8 cellular contexts compared by ENCODE assay signal in the genomic region with DNA sequence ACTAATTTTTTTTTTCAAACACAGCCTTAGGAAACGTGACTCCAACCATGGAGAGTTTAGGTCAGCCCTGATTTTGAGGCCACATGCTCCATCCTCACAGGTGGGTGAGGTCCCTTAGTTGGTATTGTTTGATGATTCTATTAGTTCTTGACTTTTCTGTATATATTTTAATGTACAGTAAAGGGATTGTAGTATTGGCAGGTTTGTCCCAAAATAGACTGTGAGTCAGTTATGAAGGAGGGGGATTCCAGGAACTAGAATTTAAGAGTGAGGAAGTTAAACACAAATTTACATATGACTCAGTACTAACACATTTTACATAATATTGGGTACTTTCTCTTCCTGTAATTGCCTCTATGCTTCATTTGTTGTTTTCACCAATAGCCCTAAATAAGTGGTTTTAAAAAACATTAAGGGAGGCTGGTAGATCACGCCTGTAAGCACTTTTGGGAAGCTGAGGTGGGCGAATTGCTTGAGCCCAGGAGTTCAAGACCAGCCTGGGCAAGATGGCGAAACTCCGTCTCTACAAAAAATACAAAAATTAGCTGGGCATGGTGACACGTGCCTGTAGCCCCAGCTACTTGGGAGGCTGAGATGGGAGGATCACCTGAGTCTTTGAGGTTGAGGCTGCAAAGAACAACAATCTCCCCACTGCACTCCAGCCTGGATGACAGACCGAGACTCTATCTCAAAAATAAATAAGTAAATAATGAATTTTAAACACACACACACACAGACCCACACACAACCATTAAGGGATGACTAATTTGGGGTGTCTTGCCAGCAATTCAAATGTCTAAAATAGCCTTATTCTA.
DNase-seq lines count a peak whose midpoint lies in the region; ATAC-seq and TF ChIP-seq lines count a peak whose summit lies in the region.

No MANE protein-coding gene starts in this region.

- H3K36me3 ChIP-seq in PC-3 (ENCODE audit: low read depth, low read length) (no peaks in the 10 kb centered on the region), ovary (no peaks in the 10 kb centered on the region)

- intact Hi-C loops in PC-3 (cut with micrococcal nuclease), result loop anchor here (2.0 kb wide), 1 partner anchor 201 kb away; no protein-coding TSS in a partner anchor
- intact Hi-C loops in ovary (cut with DNase I), result loop anchor here in 1 of 4 donors (10.0 kb wide), 1 partner anchor 51 kb away; no protein-coding TSS in a partner anchor

- peaks cover 46% of the 10 kb centered on the region for H3K4me1 Mint-ChIP-seq in activated CD4-positive, alpha-beta T cell treated with anti-CD3 and anti-CD28 coated beads, Interleukin-2, amount 10 ng/mL, durations not matched to agents 7 days and 5 days

- no peaks in the 10 kb centered on the region for H3K79me2 ChIP-seq in PC-3 (ENCODE audit: low read length)

- H3K9me3 ChIP-seq in PC-3 (ENCODE audit: low read length), result no peaks in the 10 kb centered on the region
- H3K9me3 ChIP-seq in ovary, result no peaks in the 10 kb centered on the region

- no peak for DNase-seq in activated CD4-positive, alpha-beta T cell treated with anti-CD3 and anti-CD28 coated beads, Interleukin-2, amount 10 ng/mL, durations not matched to agents 7 days and 5 days
- DNase-seq in activated CD4-positive, alpha-beta T cell treated with anti-CD3 and anti-CD28 coated beads for 48 hours, result no peak
- DNase-seq in PC-3 (peak; percentile 56), epithelial cell of proximal tubule (ENCODE audit: low read depth) (peak; percentile 64), foreskin melanocyte (no peak), ovary (no peak), hypothalamus (lab: John Stamatoyannopoulos, UW) (no peak)

- H2AFZ ChIP-seq in PC-3 (ENCODE audit: low read length), result 0 out of 2 replicates have a peak overlapping the region, but pooled peaks have one; percentile 17

- CTCF ChIA-PET in activated CD4-positive, alpha-beta T cell treated with anti-CD3 and anti-CD28 coated beads, Interleukin-2, amount 10 ng/mL, durations not matched to agents 7 days and 5 days (lab: Charles Lee), result no interaction called here
- CTCF ChIA-PET in PC-3 (lab: Charles Lee), result interaction anchor here (0.7 kb wide), 1 partner anchor 1025 kb away, joined by 4 read pairs; no protein-coding TSS in a partner anchor

- H3K4me3 Mint-ChIP-seq in activated CD4-positive, alpha-beta T cell treated with anti-CD3 and anti-CD28 coated beads, Interleukin-2, amount 10 ng/mL, durations not matched to agents 7 days and 5 days, result no peak overlapping the region

- peak overlapping the region; percentile 48; the same call in 1 of the 2 replicates for H3K9ac ChIP-seq in PC-3 (ENCODE audit: low read length)

- POLR2A ChIA-PET in activated CD4-positive, alpha-beta T cell treated with anti-CD3 and anti-CD28 coated beads, Interleukin-2, amount 10 ng/mL, durations not matched to agents 7 days and 5 days (lab: Charles Lee), result no interaction called here
- POLR2A ChIA-PET in PC-3 (lab: Charles Lee; ENCODE audit: unreplicated experiment), result no interaction called here

- peak overlapping the region; percentile 32 for H3K4me2 ChIP-seq in PC-3 (ENCODE audit: low read length)

- TF ChIP-seq POLR2A in ovary (IDR thresholded peaks at IDR 0.05), result no peak

- WGBS in ovary, 3 donors, result 87 to 92% (median 88%) methylated on average over 7 of the region's 7 CpGs

- no peaks in the 10 kb centered on the region for H4K20me1 ChIP-seq in PC-3 (ENCODE audit: low read length)

- no TSS peak for BruUV-seq in PC-3 (replicated peaks; lab: Mats Ljungman, UMichigan)

- ATAC-seq in HG02840 (IDR thresholded peaks at IDR 0.05; ENCODE audit: low FRiP score, unreplicated experiment) (peak; percentile 94), PC-3 (peak; percentile 96)

- no peaks in the 10 kb centered on the region for H3K27me3 ChIP-seq in PC-3 (ENCODE audit: low read length)
- H3K27me3 ChIP-seq in ovary, result no peaks in the 10 kb centered on the region

- no peaks in the 10 kb centered on the region for H3F3A ChIP-seq in PC-3 (ENCODE audit: low read length, unreplicated experiment)

- H3K27ac ChIP-seq in PC-3 (ENCODE audit: low read length) (peak overlapping the region; percentile 76), ovary (no peak overlapping the region)

- TF ChIP-seq EP300 in ovary (IDR thresholded peaks at IDR 0.05), result no peak

- H3K4me3 ChIP-seq in PC-3 (ENCODE audit: low read length) (no peak overlapping the region), epithelial cell of proximal tubule (ENCODE audit: low read depth, low read length) (no peak overlapping the region), ovary (no peak overlapping the region)

- H3K4me1 ChIP-seq in PC-3 (ENCODE audit: insufficient read depth, low read length) (peaks cover 13% of the 10 kb centered on the region), ovary (ENCODE audit: insufficient read depth) (peaks cover 4% of the 10 kb centered on the region)

- H3K36me3 Mint-ChIP-seq in activated CD4-positive, alpha-beta T cell treated with anti-CD3 and anti-CD28 coated beads, Interleukin-2, amount 10 ng/mL, durations not matched to agents 7 days and 5 days (ENCODE audit: low read depth), result peaks cover 11% of the 10 kb centered on the region

- H3K9me3 Mint-ChIP-seq in activated CD4-positive, alpha-beta T cell treated with anti-CD3 and anti-CD28 coated beads, Interleukin-2, amount 10 ng/mL, durations not matched to agents 7 days and 5 days, result peaks cover 6% of the 10 kb centered on the region

- H3K9me2 ChIP-seq in PC-3 (replicated peaks; ENCODE audit: low read length), result no peaks in the 10 kb centered on the region

- H3K27ac Mint-ChIP-seq in activated CD4-positive, alpha-beta T cell treated with anti-CD3 and anti-CD28 coated beads, Interleukin-2, amount 10 ng/mL, durations not matched to agents 7 days and 5 days, result peak overlapping the region; percentile 62

- no peak for TF ChIP-seq CTCF in PC-3 (conservative IDR thresholded peaks at IDR 0.05; ENCODE audit: low read depth, low read length)
- TF ChIP-seq CTCF in epithelial cell of proximal tubule (conservative IDR thresholded peaks at IDR 0.05; ENCODE audit: low read depth, low read length), result no peak
- TF ChIP-seq CTCF in ovary (IDR thresholded peaks at IDR 0.05), result no peak

- no peaks in the 10 kb centered on the region for H3K27me3 Mint-ChIP-seq in activated CD4-positive, alpha-beta T cell treated with anti-CD3 and anti-CD28 coated beads, Interleukin-2, amount 10 ng/mL, durations not matched to agents 7 days and 5 days

Comparison
In these comparisons a context has a peak if more than half of its experiments do, and no peak if none do; other contexts are left out.
1. DNase-seq: peak in PC-3 (single experiment) and epithelial cell of proximal tubule (single experiment); none in activated CD4-positive, alpha-beta T cell treated with anti-CD3 and anti-CD28 coated beads, Interleukin-2, amount 10 ng/mL, durations not matched to agents 7 days and 5 days (single experiment), activated CD4-positive, alpha-beta T cell treated with anti-CD3 and anti-CD28 coated beads for 48 hours (single experiment), foreskin melanocyte (single experiment), ovary (0 of 5) and hypothalamus (0 of 51).